In the genomic region with DNA sequence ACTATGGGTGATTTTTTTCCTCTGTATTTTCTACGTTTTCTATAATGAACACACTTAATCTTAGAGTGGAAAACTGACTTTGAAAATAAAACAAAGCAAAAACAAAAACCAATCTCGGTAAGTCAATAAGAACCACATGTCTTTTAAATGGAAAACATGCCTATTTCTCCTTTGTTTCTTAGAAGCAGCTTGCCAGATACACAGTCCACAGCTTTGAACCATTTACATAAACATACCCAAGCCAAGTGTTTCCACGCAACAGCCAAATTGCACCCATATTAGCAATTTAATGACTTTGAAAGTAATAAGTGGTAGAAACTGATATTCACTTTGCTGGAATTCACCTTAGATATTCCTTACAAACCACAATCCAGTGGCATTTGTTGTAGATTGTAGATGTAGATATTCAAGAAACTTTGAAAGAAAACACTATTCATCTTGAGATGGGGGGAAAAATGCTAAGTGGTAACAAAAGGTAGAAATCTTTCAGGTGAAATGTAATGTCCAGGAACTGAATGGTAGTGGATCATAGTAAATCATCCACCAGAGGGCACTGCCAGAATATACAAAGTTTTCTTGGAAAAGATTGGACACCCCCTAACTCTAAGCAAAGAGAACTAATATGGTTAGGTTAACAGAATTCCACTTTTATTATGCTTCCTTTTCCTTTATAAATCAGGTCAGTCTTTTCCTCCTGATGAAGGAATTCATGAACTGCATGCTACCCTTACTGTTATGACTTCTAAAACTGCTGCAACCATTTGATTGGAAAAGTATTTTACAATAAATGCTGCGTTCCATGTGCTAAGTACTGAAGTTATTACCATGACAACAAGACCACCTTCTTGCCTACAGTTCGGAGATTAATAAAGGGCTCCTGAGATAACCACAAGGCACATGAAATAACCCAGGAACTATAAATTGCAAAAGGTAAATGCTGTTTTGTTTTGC, we compare ENCODE assay signal across 9 cellular contexts.
DNase-seq lines count a peak whose midpoint lies in the region; ATAC-seq and TF ChIP-seq lines count a peak whose summit lies in the region.
"Had no signal": no experiment of that assay in that cellular context is flagged by ENCODE, and none has a peak within 500 bp of the region (broad histone marks: within the 10 kb centered on the region; RNA-seq: fewer than 3 reads in every experiment).

No MANE protein-coding gene starts in this region.

- no peak overlapping the region for H3K4me3 ChIP-seq in esophagus squamous epithelium

- no peaks in the 10 kb centered on the region for H3K27me3 Mint-ChIP-seq in osteocyte (ENCODE audit: unreplicated experiment)

- H3K4me1 ChIP-seq in esophagus squamous epithelium: peaks cover 0 to 77% (median 31%) of the 10 kb centered on the region in 3 donors

- H3K9me3 Mint-ChIP-seq in osteocyte (ENCODE audit: unreplicated experiment): no peaks in the 10 kb centered on the region
- H3K9me3 Mint-ChIP-seq: IgD-negative memory B cell had no signal

- peak overlapping the region; percentile 98 for H3K27ac Mint-ChIP-seq in osteocyte (ENCODE audit: unreplicated experiment)
- H3K27ac Mint-ChIP-seq: IgD-negative memory B cell had no signal

- TF ChIP-seq CTCF in esophagus squamous epithelium (IDR thresholded peaks at IDR 0.05) (peak in 5 of 6 experiments; percentile 35 to 64 (median 56)), osteocyte (IDR thresholded peaks at IDR 0.05) (peak; percentile 77)

- 41 to 58% methylated on average over 5 of the region's 5 CpGs for WGBS in esophagus squamous epithelium, 2 donors

- H3K36me3 ChIP-seq in esophagus squamous epithelium: no peaks in the 10 kb centered on the region

- DNase-seq in ELR (ENCODE audit: low read depth) (peak; percentile 43), NCI-H526 (lab: John Stamatoyannopoulos, UW) (peak; percentile 4 to 34), esophagus squamous epithelium (lab: John Stamatoyannopoulos, UW) (no peak), osteocyte (ENCODE audit: extremely low spot score, unreplicated experiment) (no peak), T-helper 9 cell (no peak), activated T-cell treated with anti-CD3 and anti-CD28 coated beads for 4 hours (no peak), NCI-H524 treated with DMSO at 0.1 percent for 48 hours (lab: John Stamatoyannopoulos, UW) (no peak)

- peak overlapping the region; percentile 12 for H3K4me3 Mint-ChIP-seq in osteocyte (ENCODE audit: unreplicated experiment)
- H3K4me3 Mint-ChIP-seq: IgD-negative memory B cell had no signal

- TF ChIP-seq POLR2A in esophagus squamous epithelium (IDR thresholded peaks at IDR 0.05): no peak

- intact Hi-C loops in esophagus squamous epithelium (cut with DNase I): loop anchor here (2.0 kb wide), 1 partner anchor 69 kb away; a partner anchor contains a TSS

- no peaks in the 10 kb centered on the region for H3K27me3 ChIP-seq in esophagus squamous epithelium

- no peaks in the 10 kb centered on the region for H3K9me3 ChIP-seq in esophagus squamous epithelium

- H3K27ac ChIP-seq in esophagus squamous epithelium: peak overlapping the region in 3 of 4 donors; percentile 50 to 68 (median 56)

- ATAC-seq in GM21447 (IDR thresholded peaks at IDR 0.05; ENCODE audit: unreplicated experiment): no peak

- H3K4me1 Mint-ChIP-seq in osteocyte (ENCODE audit: unreplicated experiment): peaks cover 77% of the 10 kb centered on the region

- peaks cover 3% of the 10 kb centered on the region for H3K36me3 Mint-ChIP-seq in osteocyte (ENCODE audit: unreplicated experiment)
- H3K36me3 Mint-ChIP-seq: IgD-negative memory B cell had no signal

Comparison
In these comparisons a context has a peak if more than half of its experiments do, and no peak if none do; other contexts are left out.
1. DNase-seq: peak in ELR (single experiment) and NCI-H526 (2 of 2); none in esophagus squamous epithelium (single experiment), osteocyte (single experiment), T-helper 9 cell (single experiment), activated T-cell treated with anti-CD3 and anti-CD28 coated beads for 4 hours (single experiment) and NCI-H524 treated with DMSO at 0.1 percent for 48 hours (single experiment).